In the genomic region with DNA sequence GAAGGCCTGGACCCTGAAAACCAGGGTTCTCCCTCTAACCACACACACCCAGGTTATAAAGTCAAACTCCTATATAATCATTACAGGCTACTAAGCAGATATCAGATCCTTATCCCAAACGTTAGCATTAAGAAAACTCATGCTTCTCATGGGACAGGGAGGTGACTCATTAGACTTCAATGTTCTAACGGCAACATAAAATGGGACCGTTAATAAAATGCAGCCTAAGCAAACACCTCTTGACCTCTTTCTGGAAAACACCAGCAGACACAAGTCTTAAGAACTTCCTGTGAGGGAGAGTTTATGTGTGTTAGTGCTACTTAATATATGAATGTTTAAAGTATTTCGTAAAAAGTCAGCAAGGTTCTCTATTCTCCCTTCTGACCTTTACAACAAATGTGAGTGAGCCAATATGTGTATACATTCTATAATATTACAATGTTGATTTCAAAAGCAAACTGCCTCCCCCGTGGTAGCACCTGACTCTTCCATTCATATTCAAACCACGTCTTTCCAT, we compare ENCODE assay signal across 8 cellular contexts. TPM values are rescaled to one million over a fixed set of nuclear protein-coding genes. Genes with fewer than 3 reads are reported as not detected.
DNase-seq lines count a peak whose midpoint lies in the region; ATAC-seq, FAIRE-seq and TF ChIP-seq lines count a peak whose summit lies in the region.

No MANE protein-coding gene starts in this region.

- H3K4me3 ChIP-seq in WERI-Rb-1 (ENCODE audit: low read depth, low read length), result no peak overlapping the region

- peak; percentile 45 for DNase-seq in RWPE1 (ENCODE audit: low spot score)
- peak; percentile 85 for DNase-seq in fibroblast of gingiva (ENCODE audit: low read depth)
- DNase-seq in sciatic nerve (ENCODE audit: low spot score), result no peak
- no peak for DNase-seq in NCI-H524 (lab: John Stamatoyannopoulos, UW)
- no peak for DNase-seq in NCI-H1417 (lab: John Stamatoyannopoulos, UW)
- no peak for DNase-seq in WERI-Rb-1

- TF ChIP-seq CTCF in RWPE1 (conservative IDR thresholded peaks at IDR 0.05; ENCODE audit: low read depth) (no peak), WERI-Rb-1 (IDR thresholded peaks at IDR 0.05; ENCODE audit: low read depth, low read length) (no peak)

- intact Hi-C loops in sciatic nerve (cut with DNase I), result no loop called here

- ATAC-seq in sciatic nerve (peak; percentile 36), HG02840 (IDR thresholded peaks at IDR 0.05; ENCODE audit: low FRiP score, unreplicated experiment) (no peak)

- no peaks in the 10 kb centered on the region for H3K9me3 ChIP-seq in WERI-Rb-1 (ENCODE audit: severe bottlenecking)

- POLR2A ChIA-PET in RWPE1 (lab: Yijun Ruan, JAX; ENCODE audit: low non-redundant PET), result no interaction called here

- no peaks in the 10 kb centered on the region for H3K36me3 ChIP-seq in WERI-Rb-1

- FAIRE-seq in G401.6 (lab: Jason Lieb, UNC), result peak; percentile 15

- CTCF ChIA-PET in RWPE1 (lab: Yijun Ruan, JAX), result interaction anchor here (0.6 to 1.0 kb wide), 2 partner anchors 14 to 17 kb away, joined by 3 to 4 read pairs; no protein-coding TSS in a partner anchor

- H3K27me3 ChIP-seq in WERI-Rb-1 (ENCODE audit: insufficient read depth, low read depth, severe bottlenecking), result no peaks in the 10 kb centered on the region

- H3K27ac ChIP-seq in RWPE1 (no peak overlapping the region), WERI-Rb-1 (no peak overlapping the region)

RNA-seq across cellular contexts. Expression of a gene that starts 31.7 kb away (rescaled TPM):
- 40.3 TPM for total RNA-seq in sciatic nerve

Comparison
In these comparisons a context has a peak if more than half of its experiments do, and no peak if none do; other contexts are left out.
1. DNase-seq: peak in RWPE1 (single experiment) and fibroblast of gingiva (single experiment); none in sciatic nerve (single experiment), NCI-H524 (0 of 2), NCI-H1417 (0 of 3) and WERI-Rb-1 (single experiment).